Comparison of ENCODE assay signal across 9 cellular contexts in genomic region chr18:49898421-49898820, GRCh38.
DNase-seq lines count a peak whose midpoint lies in the region; FAIRE-seq and TF ChIP-seq lines count a peak whose summit lies in the region.
"Had no signal": no experiment of that assay in that cellular context is flagged by ENCODE, and none has a peak within 500 bp of the region (broad histone marks: within the 10 kb centered on the region; RNA-seq: fewer than 3 reads in every experiment).

No MANE protein-coding gene starts in this region.

- CTCF ChIA-PET in activated CD4-positive, alpha-beta T cell treated with anti-CD3 and anti-CD28 coated beads, Interleukin-2, amount 10 ng/mL, durations not matched to agents 7 days and 5 days (lab: Charles Lee) = no interaction called here

- H3K9me3 ChIP-seq in uterus (no peaks in the 10 kb centered on the region), ascending aorta (no peaks in the 10 kb centered on the region)

- TF ChIP-seq CTCF in neural crest cell (conservative IDR thresholded peaks at IDR 0.05) = no peak
- TF ChIP-seq CTCF in uterus (IDR thresholded peaks at IDR 0.05) = no peak
- TF ChIP-seq CTCF in ascending aorta (IDR thresholded peaks at IDR 0.05) = no peak

- H3K27ac Mint-ChIP-seq in activated CD4-positive, alpha-beta T cell treated with anti-CD3 and anti-CD28 coated beads, Interleukin-2, amount 10 ng/mL, durations not matched to agents 7 days and 5 days = no peak overlapping the region
- H3K27ac Mint-ChIP-seq in neural crest cell (ENCODE audit: unreplicated experiment) = no peak overlapping the region

- H3K36me3 Mint-ChIP-seq in activated CD4-positive, alpha-beta T cell treated with anti-CD3 and anti-CD28 coated beads, Interleukin-2, amount 10 ng/mL, durations not matched to agents 7 days and 5 days (ENCODE audit: low read depth) = no peaks in the 10 kb centered on the region
- no peaks in the 10 kb centered on the region for H3K36me3 Mint-ChIP-seq in neural crest cell (ENCODE audit: low read depth)

- no peaks in the 10 kb centered on the region for H3K4me1 ChIP-seq in uterus
- no peaks in the 10 kb centered on the region for H3K4me1 ChIP-seq in ascending aorta

- intact Hi-C loops in uterus (cut with DNase I; ENCODE audit: low total_unique reads) = no loop called here
- intact Hi-C loops in ascending aorta (cut with DNase I) = no loop called here

- H3K27me3 ChIP-seq in uterus = no peaks in the 10 kb centered on the region
- no peaks in the 10 kb centered on the region for H3K27me3 ChIP-seq in ascending aorta

- DNase-seq in AML-193 (lab: John Stamatoyannopoulos, UW) (peak; percentile 50 to 65), HTR-8/SVneo (ENCODE audit: insufficient read length, low spot score) (peak; percentile 17), neural crest cell (ENCODE audit: low read depth, low spot score) (peak; percentile 76), uterus (peak; percentile 18 to 19), mesenteric fat pad (ENCODE audit: low spot score) (no peak), ascending aorta (ENCODE audit: low spot score in 2 of 2) (no peak)
- DNase-seq in activated CD4-positive, alpha-beta T cell treated with anti-CD3 and anti-CD28 coated beads, Interleukin-2, amount 10 ng/mL, durations not matched to agents 7 days and 5 days = peak; percentile 92
- DNase-seq in effector CD8-positive, alpha-beta T cell (lab: John Stamatoyannopoulos, UW) = peak; percentile 43

- H3K9me3 Mint-ChIP-seq in activated CD4-positive, alpha-beta T cell treated with anti-CD3 and anti-CD28 coated beads, Interleukin-2, amount 10 ng/mL, durations not matched to agents 7 days and 5 days = no peaks in the 10 kb centered on the region
- no peaks in the 10 kb centered on the region for H3K9me3 Mint-ChIP-seq in neural crest cell

- H3K4me3 Mint-ChIP-seq in activated CD4-positive, alpha-beta T cell treated with anti-CD3 and anti-CD28 coated beads, Interleukin-2, amount 10 ng/mL, durations not matched to agents 7 days and 5 days = no peak overlapping the region
- H3K4me3 Mint-ChIP-seq in neural crest cell = no peak overlapping the region

- POLR2A ChIA-PET in activated CD4-positive, alpha-beta T cell treated with anti-CD3 and anti-CD28 coated beads, Interleukin-2, amount 10 ng/mL, durations not matched to agents 7 days and 5 days (lab: Charles Lee) = no interaction called here

- H3K36me3 ChIP-seq in uterus = no peaks in the 10 kb centered on the region
- peaks cover 5 to 10% of the 10 kb centered on the region in 2 donors for H3K36me3 ChIP-seq in ascending aorta

- H3K4me1 Mint-ChIP-seq in activated CD4-positive, alpha-beta T cell treated with anti-CD3 and anti-CD28 coated beads, Interleukin-2, amount 10 ng/mL, durations not matched to agents 7 days and 5 days = peaks cover 1% of the 10 kb centered on the region
- no peaks in the 10 kb centered on the region for H3K4me1 Mint-ChIP-seq in neural crest cell

- TF ChIP-seq POLR2A in uterus (IDR thresholded peaks at IDR 0.05) = no peak

- FAIRE-seq in HTR-8/SVneo (lab: Jason Lieb, UNC) = no peak

- H3K4me3 ChIP-seq in uterus (no peak overlapping the region), ascending aorta (no peak overlapping the region)

- H3K27me3 Mint-ChIP-seq in activated CD4-positive, alpha-beta T cell treated with anti-CD3 and anti-CD28 coated beads, Interleukin-2, amount 10 ng/mL, durations not matched to agents 7 days and 5 days = peaks cover 2% of the 10 kb centered on the region
- peaks cover 15% of the 10 kb centered on the region for H3K27me3 Mint-ChIP-seq in neural crest cell (ENCODE audit: low read depth)

- no peak overlapping the region for H3K27ac ChIP-seq in uterus
- no peak overlapping the region for H3K27ac ChIP-seq in ascending aorta
- H3K27ac ChIP-seq: epithelial cell of prostate had no signal

Comparison
In these comparisons a context has a peak if more than half of its experiments do, and no peak if none do; other contexts are left out.
1. DNase-seq: peak in AML-193 (2 of 2), HTR-8/SVneo (single experiment), activated CD4-positive, alpha-beta T cell treated with anti-CD3 and anti-CD28 coated beads, Interleukin-2, amount 10 ng/mL, durations not matched to agents 7 days and 5 days (single experiment), effector CD8-positive, alpha-beta T cell (single experiment), neural crest cell (single experiment) and uterus (2 of 2); none in mesenteric fat pad (single experiment) and ascending aorta (0 of 2).